Comparison of ENCODE assay signal across 8 cellular contexts in the genomic region with DNA sequence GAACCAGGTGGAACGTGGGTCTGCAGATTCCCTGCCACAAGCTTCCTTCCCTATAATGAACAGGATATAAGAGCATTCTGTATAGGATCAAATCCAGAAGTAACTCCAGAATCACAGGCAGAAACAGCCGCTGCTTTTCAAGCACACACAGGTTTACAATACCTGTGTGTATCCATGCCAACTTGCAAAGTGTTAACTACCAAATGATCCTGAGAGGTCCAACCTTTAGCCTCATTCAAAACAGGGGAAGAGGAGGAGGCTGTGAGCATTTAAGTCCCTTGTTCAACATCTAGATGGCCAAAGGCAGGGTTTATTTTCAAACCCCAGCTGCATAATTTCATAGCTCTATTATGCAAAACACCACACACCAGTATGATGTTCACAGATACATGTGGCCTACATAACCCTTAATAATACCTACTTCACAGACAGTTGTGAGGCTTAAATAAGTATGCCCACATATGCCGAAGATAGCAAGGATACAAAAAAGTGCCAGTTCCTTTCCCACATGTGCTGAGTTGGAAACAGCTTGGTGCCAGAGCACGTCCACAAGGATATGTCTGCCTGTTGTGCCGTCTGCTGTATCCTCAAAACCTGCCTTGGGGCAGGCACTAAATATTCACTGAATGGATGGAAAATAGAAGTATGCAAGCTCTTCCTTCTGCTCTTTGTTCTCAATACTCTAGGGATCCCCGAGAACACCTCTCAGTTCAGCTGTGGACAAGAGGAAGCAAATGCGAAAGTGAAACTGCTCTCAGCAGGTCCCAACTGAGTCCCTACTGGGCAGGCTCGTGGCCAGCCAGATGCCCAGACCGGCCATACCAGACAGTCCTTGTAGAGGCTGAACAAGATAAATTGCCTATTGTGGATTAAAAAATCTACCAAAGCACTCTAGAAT.
A peak's percentile ranks its signal among the peaks of the same experiment; 100 is the strongest.
DNase-seq lines count a peak whose midpoint lies in the region; ATAC-seq, FAIRE-seq and TF ChIP-seq lines count a peak whose summit lies in the region.

No MANE protein-coding gene starts in this region.

- 68% methylated on average over 8 of the region's 9 CpGs for WGBS in HepG2 (ENCODE audit: low lambda C conversion rate)

- H3K27ac Mint-ChIP-seq in dendritic cell treated with granulocyte-macrophage colony-stimulating factor and Interleukin-4, amounts not matched to agents 40 ng/mL and 50 ng/mL, for 4 days: peak overlapping the region; percentile 70

- H3K9me3 ChIP-seq in PC-9 (ENCODE audit: insufficient read depth, low read depth): no peaks in the 10 kb centered on the region
- H3K9me3 ChIP-seq in HepG2 (ENCODE audit: low read length): no peaks in the 10 kb centered on the region
- no peaks in the 10 kb centered on the region for H3K9me3 ChIP-seq in subcutaneous abdominal adipose tissue (ENCODE audit: control insufficient read depth in 5 of 5, low read length in 5 of 5)
- H3K9me3 ChIP-seq in WERI-Rb-1 (ENCODE audit: severe bottlenecking): no peaks in the 10 kb centered on the region

- H3K4me1 ChIP-seq in PC-9 (replicated peaks; ENCODE audit: insufficient read depth) (peaks cover 32% of the 10 kb centered on the region), HepG2 (ENCODE audit: insufficient read depth, low read length) (peaks cover 6% of the 10 kb centered on the region; the same call in 1 of the 2 replicates), subcutaneous abdominal adipose tissue (ENCODE audit: control insufficient read depth in 5 of 5, insufficient read depth in 5 of 5, low read length in 5 of 5) (peaks cover 0 to 16% (median 11%) of the 10 kb centered on the region in 5 donors)

- H2AFZ ChIP-seq in PC-9 (peak overlapping the region; percentile 78), HepG2 (ENCODE audit: low read length) (peak overlapping the region; percentile 12)

- H3K27ac ChIP-seq in PC-9: peak overlapping the region; percentile 55
- H3K27ac ChIP-seq in HepG2 (ENCODE audit: extremely low read length, insufficient read depth, low read length): peak overlapping the region; percentile 39
- H3K27ac ChIP-seq in subcutaneous abdominal adipose tissue (ENCODE audit: low read depth, low read length): peak overlapping the region; percentile 41
- no peak overlapping the region for H3K27ac ChIP-seq in WERI-Rb-1

- H3K9me2 ChIP-seq in PC-9 (ENCODE audit: insufficient read depth): no peaks in the 10 kb centered on the region

- H3K4me3 ChIP-seq in PC-9: peak overlapping the region; percentile 64
- H3K4me3 ChIP-seq in HepG2 (replicated peaks in 1 of 3; ENCODE audit: insufficient read depth in 1 of 3, low read depth in 2 of 3, low read length in 3 of 3): peak overlapping the region in 2 of 3 experiments; percentile 39 to 44; a peak in 3 of 6 replicates
- H3K4me3 ChIP-seq in subcutaneous abdominal adipose tissue (ENCODE audit: low read depth in 1 of 5, low read length in 5 of 5): peak overlapping the region; percentile 79 to 96 (median 93)
- H3K4me3 ChIP-seq in WERI-Rb-1 (ENCODE audit: low read depth, low read length): no peak overlapping the region

- BruUV-seq in PC-9 (replicated peaks; lab: Mats Ljungman, UMichigan) (no TSS peak), HepG2 (replicated peaks; lab: Mats Ljungman, UMichigan) (no TSS peak)

- peak; percentile 77 for ATAC-seq in HG03103 (IDR thresholded peaks at IDR 0.05; ENCODE audit: low read depth, unreplicated experiment)
- ATAC-seq in HepG2: peak; percentile 87

- H3K27me3 ChIP-seq in PC-9 (ENCODE audit: insufficient read depth, low read depth) (no peaks in the 10 kb centered on the region), HepG2 (ENCODE audit: control insufficient read depth in 1 of 2, insufficient read depth in 2 of 2, low read length in 2 of 2) (no peaks in the 10 kb centered on the region), subcutaneous abdominal adipose tissue (ENCODE audit: control insufficient read depth in 5 of 5, insufficient read depth in 4 of 5, low read length in 5 of 5) (no peaks in the 10 kb centered on the region), WERI-Rb-1 (ENCODE audit: insufficient read depth, low read depth, severe bottlenecking) (no peaks in the 10 kb centered on the region)

- H3F3A ChIP-seq in PC-9 (ENCODE audit: insufficient read depth, low read depth): peaks cover 19% of the 10 kb centered on the region

- TF ChIP-seq RAD21 in HepG2 (CRISPR knock-in tag; IDR thresholded peaks at IDR 0.05): no peak

- H3K36me3 Mint-ChIP-seq in dendritic cell treated with granulocyte-macrophage colony-stimulating factor and Interleukin-4, amounts not matched to agents 40 ng/mL and 50 ng/mL, for 4 days (ENCODE audit: low read depth): no peaks in the 10 kb centered on the region

- CTCF ChIA-PET in PC-9 (lab: Charles Lee): interaction anchor here (0.8 to 0.9 kb wide), 2 partner anchors 14 to 70 kb away, joined by 3 to 4 read pairs; no protein-coding TSS in a partner anchor
- CTCF ChIA-PET in HepG2 (lab: Yijun Ruan, JAX; ENCODE audit: low intra/inter-chr PET ratio, low total read pairs): no interaction called here

- in situ Hi-C loops in HepG2 (cut with HindIII; ENCODE audit: extremely low pct_ligation_motif_present, low pct_unique_long_range_greater_than_20kb): no loop called here

- H3K9ac ChIP-seq in HepG2 (ENCODE audit: insufficient read depth, low read depth, low read length) (peak overlapping the region; percentile 42; the same call in 1 of the 2 replicates), subcutaneous abdominal adipose tissue (ENCODE audit: low read length in 5 of 5) (peak overlapping the region; percentile 50 to 76 (median 64))

- no peaks in the 10 kb centered on the region for H4K20me1 ChIP-seq in PC-9 (ENCODE audit: insufficient read depth)
- no peaks in the 10 kb centered on the region for H4K20me1 ChIP-seq in HepG2 (ENCODE audit: insufficient read depth, low read length)

- H3K4me1 Mint-ChIP-seq in dendritic cell treated with granulocyte-macrophage colony-stimulating factor and Interleukin-4, amounts not matched to agents 40 ng/mL and 50 ng/mL, for 4 days (ENCODE audit: low read depth): peaks cover 7% of the 10 kb centered on the region

- POLR2A ChIA-PET in PC-9 (lab: Charles Lee; ENCODE audit: unreplicated experiment): interaction anchor here (0.6 to 0.7 kb wide), 2 partner anchors 14 to 55 kb away, joined by 5 to 10 read pairs; no protein-coding TSS in a partner anchor
- POLR2A ChIA-PET in HepG2 (lab: Yijun Ruan, JAX): interaction anchor here (1.3 kb wide), 1 partner anchor 12 kb away, joined by 3 read pairs; no protein-coding TSS in a partner anchor

- no peak for TF ChIP-seq EP300 in HepG2 (IDR thresholded peaks at IDR 0.05; ENCODE audit: low read depth in 2 of 2, low read length in 2 of 2)
- no peak for TF ChIP-seq EP300 in HepG2 (CRISPR knock-in tag; IDR thresholded peaks at IDR 0.05; ENCODE audit: borderline replicate concordance)

- peak overlapping the region; percentile 80 for H3K4me2 ChIP-seq in PC-9
- peak overlapping the region; percentile 63 for H3K4me2 ChIP-seq in HepG2 (ENCODE audit: low read depth, low read length)

- TF ChIP-seq POLR2A in GM15510 (IDR thresholded peaks at IDR 0.05; ENCODE audit: borderline replicate concordance, extremely low read depth, insufficient read length) (peak; percentile 19), HepG2 (IDR thresholded peaks at IDR 0.05; ENCODE audit: insufficient read depth in 1 of 2, low read depth in 2 of 2, low read length in 2 of 2) (no peak)

- TF ChIP-seq CTCF in PC-9 (conservative IDR thresholded peaks at IDR 0.05): no peak
- TF ChIP-seq CTCF in HepG2 (CRISPR knock-in tag; IDR thresholded peaks at IDR 0.05): no peak
- TF ChIP-seq CTCF in WERI-Rb-1 (IDR thresholded peaks at IDR 0.05; ENCODE audit: low read depth, low read length): no peak

- no peaks in the 10 kb centered on the region for H3K27me3 Mint-ChIP-seq in dendritic cell treated with granulocyte-macrophage colony-stimulating factor and Interleukin-4, amounts not matched to agents 40 ng/mL and 50 ng/mL, for 4 days

- H3K9me3 Mint-ChIP-seq in dendritic cell treated with granulocyte-macrophage colony-stimulating factor and Interleukin-4, amounts not matched to agents 40 ng/mL and 50 ng/mL, for 4 days: peaks cover 10% of the 10 kb centered on the region

- FAIRE-seq in HepG2 (lab: Jason Lieb, UNC): no peak

- peak overlapping the region; percentile 74 for H3K4me3 Mint-ChIP-seq in dendritic cell treated with granulocyte-macrophage colony-stimulating factor and Interleukin-4, amounts not matched to agents 40 ng/mL and 50 ng/mL, for 4 days

- H3K36me3 ChIP-seq in PC-9 (ENCODE audit: low read depth) (no peaks in the 10 kb centered on the region), HepG2 (replicated peaks in 1 of 2; ENCODE audit: control insufficient read depth in 1 of 2, insufficient read depth in 2 of 2, low read length in 2 of 2) (no peaks in the 10 kb centered on the region), subcutaneous abdominal adipose tissue (ENCODE audit: control insufficient read depth in 5 of 5, insufficient read depth in 5 of 5, low read length in 5 of 5) (no peaks in the 10 kb centered on the region), WERI-Rb-1 (no peaks in the 10 kb centered on the region)

- H3K79me2 ChIP-seq in PC-9 (ENCODE audit: low read depth) (no peaks in the 10 kb centered on the region), HepG2 (ENCODE audit: insufficient read depth, low read length) (no peaks in the 10 kb centered on the region)

- DNase-seq in AG08395 (ENCODE audit: low spot score): peak; percentile 91
- peak; percentile 68 for DNase-seq in PC-9
- DNase-seq in HepG2 (ENCODE audit: low spot score): peak; percentile 19
- no peak for DNase-seq in WERI-Rb-1

- intact Hi-C loops in PC-9 (cut with micrococcal nuclease; ENCODE audit: unreplicated experiment): loop anchor here (5.0 kb wide), 1 partner anchor 69 kb away; a partner anchor contains a TSS
- intact Hi-C loops in dendritic cell treated with granulocyte-macrophage colony-stimulating factor and Interleukin-4, amounts not matched to agents 40 ng/mL and 50 ng/mL, for 4 days (cut with micrococcal nuclease): no loop called here
- intact Hi-C loops in HepG2 (cut with micrococcal nuclease; ENCODE audit: unreplicated experiment): no loop called here

TF ChIP-seq in HepG2, 621 proteins besides CTCF, POLR2A, EP300 and RAD21 (continues in another document):
- TF ChIP-seq, protein P1, sequence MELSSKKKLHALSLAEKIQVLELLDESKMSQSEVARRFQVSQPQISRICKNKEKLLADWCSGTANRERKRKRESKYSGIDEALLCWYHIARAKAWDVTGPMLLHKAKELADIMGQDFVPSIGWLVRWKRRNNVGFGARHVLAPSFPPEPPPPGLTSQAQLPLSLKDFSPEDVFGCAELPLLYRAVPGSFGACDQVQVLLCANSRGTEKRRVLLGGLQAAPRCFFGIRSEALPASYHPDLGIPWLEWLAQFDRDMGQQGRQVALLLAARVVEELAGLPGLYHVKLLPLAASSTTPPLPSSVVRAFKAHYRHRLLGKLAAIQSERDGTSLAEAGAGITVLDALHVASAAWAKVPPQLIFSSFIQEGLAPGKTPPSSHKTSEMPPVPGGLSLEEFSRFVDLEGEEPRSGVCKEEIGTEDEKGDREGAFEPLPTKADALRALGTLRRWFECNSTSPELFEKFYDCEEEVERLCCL (CRISPR knock-in tag; IDR thresholded peaks at IDR 0.05; ENCODE audit: borderline replicate concordance): no peak
